Comparison of ENCODE assay signal across 21 cellular contexts in genomic region chr7:4143006-4143405, GRCh38.
DNase-seq lines count a peak whose midpoint lies in the region; FAIRE-seq and TF ChIP-seq lines count a peak whose summit lies in the region.
"Had no signal": no experiment of that assay in that cellular context is flagged by ENCODE, and none has a peak within 500 bp of the region (broad histone marks: within the 10 kb centered on the region; RNA-seq: fewer than 3 reads in every experiment).

No MANE protein-coding gene starts in this region.

- FAIRE-seq in urothelium cell line (lab: Jason Lieb, UNC), result peak; percentile 13
- FAIRE-seq: A204.1, GM12878 had no signal

- peaks cover 12% of the 10 kb centered on the region for H3K4me1 Mint-ChIP-seq in chondrocyte (ENCODE audit: low read depth)
- H3K4me1 Mint-ChIP-seq in glutamatergic neuron (ENCODE audit: low read depth, unreplicated experiment), result peaks cover 40% of the 10 kb centered on the region
- H3K4me1 Mint-ChIP-seq: CD8-positive, alpha-beta memory T cell had no signal

- no peak for TF ChIP-seq CTCF in chondrocyte (IDR thresholded peaks at IDR 0.05)
- no peak for TF ChIP-seq CTCF in glutamatergic neuron (IDR thresholded peaks at IDR 0.05; ENCODE audit: partially characterized antibody, unreplicated experiment)

- H3K9me3 Mint-ChIP-seq in chondrocyte (ENCODE audit: low read depth), result no peaks in the 10 kb centered on the region
- H3K9me3 Mint-ChIP-seq in glutamatergic neuron (ENCODE audit: unreplicated experiment), result peaks cover 36% of the 10 kb centered on the region
- H3K9me3 Mint-ChIP-seq: H9 had no signal

- intact Hi-C loops in posterior vena cava (cut with DNase I), result no loop called here

- peaks cover 6% of the 10 kb centered on the region for H3K27me3 Mint-ChIP-seq in chondrocyte (ENCODE audit: low read depth)
- peaks cover 35% of the 10 kb centered on the region for H3K27me3 Mint-ChIP-seq in glutamatergic neuron (ENCODE audit: unreplicated experiment)
- H3K27me3 Mint-ChIP-seq: CD4-positive, CD25-positive, alpha-beta regulatory T cell had no signal

- peak; percentile 57 for DNase-seq in chondrocyte (ENCODE audit: low spot score)
- no peak for DNase-seq in glutamatergic neuron
- DNase-seq in posterior vena cava (ENCODE audit: low spot score), result peak; percentile 57
- DNase-seq in urothelium cell line (ENCODE audit: low spot score), result no peak
- no peak for DNase-seq in KG1 (lab: John Stamatoyannopoulos, UW)
- DNase-seq in NCI-H187 (lab: John Stamatoyannopoulos, UW), result no peak
- DNase-seq in NCI-H748 treated with DMSO at 0.1 percent for 48 hours (lab: John Stamatoyannopoulos, UW), result no peak
- DNase-seq: ACHN; BE2C; C1 segment of cervical spinal cord; CD4-positive, CD25-positive, alpha-beta regulatory T cell; CD8-positive, alpha-beta memory T cell; COR-L47; DMS 273 treated with DMSO at 0.1 percent for 48 hours; DMS53; DND-41; EL; GOT3; H9 had no signal

- no peak overlapping the region for H3K4me3 Mint-ChIP-seq in chondrocyte (ENCODE audit: unreplicated experiment)
- H3K4me3 Mint-ChIP-seq in glutamatergic neuron (ENCODE audit: unreplicated experiment), result no peak overlapping the region
- H3K4me3 Mint-ChIP-seq: CD4-positive, CD25-positive, alpha-beta regulatory T cell; CD8-positive, alpha-beta memory T cell had no signal

- H3K36me3 Mint-ChIP-seq in chondrocyte (ENCODE audit: low read depth) (peaks cover 1% of the 10 kb centered on the region), glutamatergic neuron (ENCODE audit: unreplicated experiment) (peaks cover 8% of the 10 kb centered on the region)
- H3K36me3 Mint-ChIP-seq: CD4-positive, CD25-positive, alpha-beta regulatory T cell; CD8-positive, alpha-beta memory T cell had no signal

- H3K27ac Mint-ChIP-seq in chondrocyte (ENCODE audit: unreplicated experiment), result no peak overlapping the region
- peak overlapping the region; percentile 67 for H3K27ac Mint-ChIP-seq in glutamatergic neuron (ENCODE audit: unreplicated experiment)
- H3K27ac Mint-ChIP-seq: CD4-positive, CD25-positive, alpha-beta regulatory T cell; CD8-positive, alpha-beta memory T cell had no signal

Comparison
In these comparisons a context has a peak if more than half of its experiments do, and no peak if none do; other contexts are left out.
1. DNase-seq: peak in chondrocyte (single experiment) and posterior vena cava (single experiment); none in glutamatergic neuron (single experiment), urothelium cell line (single experiment), KG1 (single experiment), NCI-H187 (0 of 2) and NCI-H748 treated with DMSO at 0.1 percent for 48 hours (single experiment).